ENCODE assay signal across 13 cellular contexts in genomic region chr22:23781065-23781464, GRCh38. TPM values are rescaled to one million over a fixed set of nuclear protein-coding genes. Genes with fewer than 3 reads are reported as not detected.
DNase-seq lines count a peak whose midpoint lies in the region; ATAC-seq lines count a peak whose summit lies in the region.
"Had no signal": no experiment of that assay in that cellular context is flagged by ENCODE, and none has a peak within 500 bp of the region (broad histone marks: within the 10 kb centered on the region; RNA-seq: fewer than 3 reads in every experiment).

No MANE protein-coding gene starts in this region.

- H3K4me2 ChIP-seq in skeletal muscle satellite cell (ENCODE audit: low read length): peak overlapping the region; percentile 38

- H3K9me3 ChIP-seq in SJCRH30 (replicated peaks): no peaks in the 10 kb centered on the region
- no peaks in the 10 kb centered on the region for H3K9me3 ChIP-seq in skeletal muscle satellite cell (replicated peaks; ENCODE audit: low read length)
- H3K9me3 ChIP-seq: MG63, testis had no signal

- H3K27me3 ChIP-seq in SJCRH30 (no peaks in the 10 kb centered on the region), skeletal muscle satellite cell (ENCODE audit: control insufficient read depth, insufficient read depth, low read length) (no peaks in the 10 kb centered on the region)
- H3K27me3 ChIP-seq: MG63, testis had no signal

- ATAC-seq in HG03108 (IDR thresholded peaks at IDR 0.05; ENCODE audit: unreplicated experiment) (no peak), HG03521 (IDR thresholded peaks at IDR 0.05; ENCODE audit: unreplicated experiment) (no peak)
- ATAC-seq: activated CD8-positive, alpha-beta T cell treated with anti-CD3 and anti-CD28 coated beads, Interleukin-2, amount 10 ng/mL, durations not matched to agents 7 days and 5 days; right cardiac atrium had no signal

- H3K36me3 ChIP-seq in SJCRH30: no peaks in the 10 kb centered on the region
- no peaks in the 10 kb centered on the region for H3K36me3 ChIP-seq in skeletal muscle satellite cell (ENCODE audit: insufficient read depth, low read length)
- H3K36me3 ChIP-seq: MG63 had no signal

- DNase-seq in SJCRH30 (peak; percentile 72 to 76), head of caudate nucleus (peak; percentile 77 to 95 (median 89)), GF-D8 (lab: John Stamatoyannopoulos, UW) (no peak)
- DNase-seq: activated CD8-positive, alpha-beta T cell treated with anti-CD3 and anti-CD28 coated beads, Interleukin-2, amount 10 ng/mL, durations not matched to agents 7 days and 5 days; activated naive CD4-positive, alpha-beta T cell; NCI-H2171 treated with DMSO at 0.1 percent for 48 hours; testis had no signal

- intact Hi-C loops in head of caudate nucleus (cut with DNase I): no loop called here

- no peak overlapping the region for H3K9ac ChIP-seq in skeletal muscle satellite cell (ENCODE audit: low read depth, low read length)

- H3K4me1 ChIP-seq in SJCRH30 (peaks cover 47% of the 10 kb centered on the region), skeletal muscle satellite cell (ENCODE audit: control insufficient read depth, insufficient read depth, low read length) (peaks cover 20% of the 10 kb centered on the region)
- H3K4me1 ChIP-seq: testis had no signal

- peak overlapping the region; percentile 56 for H3K27ac ChIP-seq in SJCRH30
- H3K27ac ChIP-seq: testis had no signal

- H3K4me3 ChIP-seq in SJCRH30: peak overlapping the region; percentile 20
- H3K4me3 ChIP-seq in skeletal muscle satellite cell (ENCODE audit: low read length): no peak overlapping the region
- H3K4me3 ChIP-seq: MG63, testis had no signal

RNA-seq across cellular contexts. Expression of gene SMARCB1, which starts 5.7 kb away (rescaled TPM):
- 119 and 152 TPM in 2 replicates for total RNA-seq in SJCRH30 (2014; rRNA removed; shearing (Covaris generic))
- 46.1 and 47.2 TPM in 2 replicates for total RNA-seq in skeletal muscle satellite cell (2012; rRNA removed)

RNA-seq across cellular contexts. Expression of gene MMP11, which starts 8.4 kb away (rescaled TPM):
- 6.6 TPM in 2 replicates for total RNA-seq in SJCRH30 (2014; rRNA removed; shearing (Covaris generic))
- total RNA-seq in skeletal muscle satellite cell (2012; rRNA removed): 5.1 and 17.0 TPM in 2 replicates

RNA-seq across cellular contexts. Expression of gene CHCHD10, which starts 13.3 kb away (rescaled TPM):
- total RNA-seq in SJCRH30 (2014; rRNA removed; shearing (Covaris generic)): 10.9 and 14.1 TPM in 2 replicates
- 7.6 and 17.2 TPM in 2 replicates for total RNA-seq in skeletal muscle satellite cell (2012; rRNA removed)

RNA-seq across cellular contexts. Expression of gene C22orf15, which starts 18.3 kb away (rescaled TPM):
- not detected in 2 replicates for total RNA-seq in SJCRH30 (2014; rRNA removed; shearing (Covaris generic))
- 0.25 TPM in 1 of 2 replicates, not detected in the other for total RNA-seq in skeletal muscle satellite cell (2012; rRNA removed)

RNA-seq across cellular contexts. Expression of gene VPREB3, which starts 26.8 kb away (rescaled TPM):
- 0.28 TPM in 1 of 2 replicates, not detected in the other for total RNA-seq in SJCRH30 (2014; rRNA removed; shearing (Covaris generic))
- not detected in 2 replicates for total RNA-seq in skeletal muscle satellite cell (2012; rRNA removed)
- total RNA-seq: activated CD8-positive, alpha-beta T cell treated with anti-CD3 and anti-CD28 coated beads, Interleukin-2, amount 10 ng/mL, durations not matched to agents 7 days and 5 days; epithelial cell of proximal tubule had no signal
